In the genomic region with DNA sequence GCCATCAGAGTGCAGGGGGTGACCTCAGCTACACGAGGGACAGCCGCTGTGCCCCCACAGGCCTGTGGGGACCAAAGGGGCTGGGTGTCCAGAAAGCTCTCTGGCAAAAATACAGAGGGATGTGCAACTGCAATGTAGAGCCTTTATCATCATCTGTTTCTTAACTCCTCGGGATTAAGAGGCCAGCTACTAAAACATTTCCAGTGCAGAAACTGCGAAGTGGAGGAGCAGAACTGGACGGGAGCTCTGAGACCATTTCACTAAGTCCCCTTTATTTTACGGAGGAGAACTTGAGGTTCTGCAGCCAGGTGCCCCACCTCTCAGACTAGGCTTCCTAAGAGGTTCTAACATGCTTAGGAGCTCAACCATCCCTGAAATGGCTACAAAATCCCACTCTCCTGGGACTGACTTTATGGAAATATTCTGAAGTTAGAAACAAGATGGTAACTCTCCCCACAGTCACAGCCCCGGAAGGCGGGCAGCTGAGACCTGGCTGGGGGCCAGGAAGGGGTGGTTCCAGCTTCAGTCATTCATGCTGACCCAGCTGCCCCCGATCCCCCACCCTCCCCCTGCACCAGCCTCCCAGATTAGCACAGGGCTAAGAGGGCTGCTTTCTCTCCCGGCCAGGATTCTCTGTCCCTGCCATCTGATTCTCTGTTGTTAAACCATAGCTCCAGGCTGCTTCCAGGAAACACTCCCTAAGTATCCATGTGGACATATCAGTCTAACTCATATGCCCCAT, we compare ENCODE assay signal across 1 cellular context.
TF ChIP-seq lines count a peak whose summit lies in the region.

No MANE protein-coding gene starts in this region.

TF ChIP-seq in WTC11, 78 proteins besides CTCF, POLR2A, EP300 and RAD21 (continued from another document):
- TF ChIP-seq, protein P1, sequence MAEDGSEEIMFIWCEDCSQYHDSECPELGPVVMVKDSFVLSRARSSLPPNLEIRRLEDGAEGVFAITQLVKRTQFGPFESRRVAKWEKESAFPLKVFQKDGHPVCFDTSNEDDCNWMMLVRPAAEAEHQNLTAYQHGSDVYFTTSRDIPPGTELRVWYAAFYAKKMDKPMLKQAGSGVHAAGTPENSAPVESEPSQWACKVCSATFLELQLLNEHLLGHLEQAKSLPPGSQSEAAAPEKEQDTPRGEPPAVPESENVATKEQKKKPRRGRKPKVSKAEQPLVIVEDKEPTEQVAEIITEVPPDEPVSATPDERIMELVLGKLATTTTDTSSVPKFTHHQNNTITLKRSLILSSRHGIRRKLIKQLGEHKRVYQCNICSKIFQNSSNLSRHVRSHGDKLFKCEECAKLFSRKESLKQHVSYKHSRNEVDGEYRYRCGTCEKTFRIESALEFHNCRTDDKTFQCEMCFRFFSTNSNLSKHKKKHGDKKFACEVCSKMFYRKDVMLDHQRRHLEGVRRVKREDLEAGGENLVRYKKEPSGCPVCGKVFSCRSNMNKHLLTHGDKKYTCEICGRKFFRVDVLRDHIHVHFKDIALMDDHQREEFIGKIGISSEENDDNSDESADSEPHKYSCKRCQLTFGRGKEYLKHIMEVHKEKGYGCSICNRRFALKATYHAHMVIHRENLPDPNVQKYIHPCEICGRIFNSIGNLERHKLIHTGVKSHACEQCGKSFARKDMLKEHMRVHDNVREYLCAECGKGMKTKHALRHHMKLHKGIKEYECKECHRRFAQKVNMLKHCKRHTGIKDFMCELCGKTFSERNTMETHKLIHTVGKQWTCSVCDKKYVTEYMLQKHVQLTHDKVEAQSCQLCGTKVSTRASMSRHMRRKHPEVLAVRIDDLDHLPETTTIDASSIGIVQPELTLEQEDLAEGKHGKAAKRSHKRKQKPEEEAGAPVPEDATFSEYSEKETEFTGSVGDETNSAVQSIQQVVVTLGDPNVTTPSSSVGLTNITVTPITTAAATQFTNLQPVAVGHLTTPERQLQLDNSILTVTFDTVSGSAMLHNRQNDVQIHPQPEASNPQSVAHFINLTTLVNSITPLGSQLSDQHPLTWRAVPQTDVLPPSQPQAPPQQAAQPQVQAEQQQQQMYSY (CRISPR knock-in tag; IDR thresholded peaks at IDR 0.05): no peak
- TF ChIP-seq ZNF219 (CRISPR knock-in tag; IDR thresholded peaks at IDR 0.05; ENCODE audit: borderline replicate concordance) (no peak), EMX1 (CRISPR knock-in tag; IDR thresholded peaks at IDR 0.05) (no peak)
- TF ChIP-seq, protein P2, sequence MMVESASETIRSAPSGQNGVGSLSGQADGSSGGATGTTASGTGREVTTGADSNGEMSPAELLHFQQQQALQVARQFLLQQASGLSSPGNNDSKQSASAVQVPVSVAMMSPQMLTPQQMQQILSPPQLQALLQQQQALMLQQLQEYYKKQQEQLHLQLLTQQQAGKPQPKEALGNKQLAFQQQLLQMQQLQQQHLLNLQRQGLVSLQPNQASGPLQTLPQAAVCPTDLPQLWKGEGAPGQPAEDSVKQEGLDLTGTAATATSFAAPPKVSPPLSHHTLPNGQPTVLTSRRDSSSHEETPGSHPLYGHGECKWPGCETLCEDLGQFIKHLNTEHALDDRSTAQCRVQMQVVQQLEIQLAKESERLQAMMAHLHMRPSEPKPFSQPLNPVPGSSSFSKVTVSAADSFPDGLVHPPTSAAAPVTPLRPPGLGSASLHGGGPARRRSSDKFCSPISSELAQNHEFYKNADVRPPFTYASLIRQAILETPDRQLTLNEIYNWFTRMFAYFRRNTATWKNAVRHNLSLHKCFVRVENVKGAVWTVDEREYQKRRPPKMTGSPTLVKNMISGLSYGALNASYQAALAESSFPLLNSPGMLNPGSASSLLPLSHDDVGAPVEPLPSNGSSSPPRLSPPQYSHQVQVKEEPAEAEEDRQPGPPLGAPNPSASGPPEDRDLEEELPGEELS (CRISPR knock-in tag; IDR thresholded peaks at IDR 0.05): no peak
